ENCODE assay signal across 11 cellular contexts in genomic region chr10:7192831-7193348, GRCh38.
DNase-seq lines count a peak whose midpoint lies in the region; ATAC-seq lines count a peak whose summit lies in the region.
"Had no signal": no experiment of that assay in that cellular context is flagged by ENCODE, and none has a peak within 500 bp of the region (broad histone marks: within the 10 kb centered on the region; RNA-seq: fewer than 3 reads in every experiment).

No MANE protein-coding gene starts in this region.

- peaks cover 0 to 28% (median 18%) of the 10 kb centered on the region in 11 experiments; a peak in 15 of 22 replicates for H3K9me3 ChIP-seq in BLaER1 treated with 17β-estradiol and CSF1 and Interleukin-3, amounts not matched to agents 10 nM and 100 nM (replicated peaks in 1 of 11)
- no peaks in the 10 kb centered on the region for H3K9me3 ChIP-seq in T-helper 17 cell (ENCODE audit: control insufficient read depth, low read length, poor library complexity, severe bottlenecking)

- no peaks in the 10 kb centered on the region for H3K27me3 Mint-ChIP-seq in T-helper 17 cell
- no peaks in the 10 kb centered on the region for H3K27me3 Mint-ChIP-seq in activated T-helper 17 cell treated with anti-CD3 and anti-CD28 coated beads, Interleukin-2, amount 50 U/mL, for 72 hours

- peaks cover 11 to 46% (median 13%) of the 10 kb centered on the region in 10 experiments; a peak in 19 of 20 replicates for H3K4me1 ChIP-seq in BLaER1 treated with 17β-estradiol and CSF1 and Interleukin-3, amounts not matched to agents 10 nM and 100 nM

- no peak overlapping the region for H3K4me3 ChIP-seq in BLaER1 treated with 17β-estradiol and CSF1 and Interleukin-3, amounts not matched to agents 10 nM and 100 nM

- no peaks in the 10 kb centered on the region for H3K27me3 ChIP-seq in BLaER1 treated with 17β-estradiol and CSF1 and Interleukin-3, amounts not matched to agents 10 nM and 100 nM

- H3K9me3 Mint-ChIP-seq in activated T-helper 17 cell treated with anti-CD3 and anti-CD28 coated beads, Interleukin-2, amount 50 U/mL, for 72 hours = no peaks in the 10 kb centered on the region

- peak overlapping the region; percentile 80 for H3K4me3 Mint-ChIP-seq in T-helper 17 cell
- peak overlapping the region; percentile 66 for H3K4me3 Mint-ChIP-seq in activated T-helper 17 cell treated with anti-CD3 and anti-CD28 coated beads, Interleukin-2, amount 50 U/mL, for 72 hours

- H3K27ac Mint-ChIP-seq in T-helper 17 cell = peak overlapping the region; percentile 90
- peak overlapping the region; percentile 73 for H3K27ac Mint-ChIP-seq in activated T-helper 17 cell treated with anti-CD3 and anti-CD28 coated beads, Interleukin-2, amount 50 U/mL, for 72 hours

- H3K4me2 ChIP-seq in BLaER1 treated with 17β-estradiol and CSF1 and Interleukin-3, amounts not matched to agents 10 nM and 100 nM = peak overlapping the region in 6 of 11 experiments; percentile 4 to 87 (median 54); a peak in 11 of 22 replicates

- peaks cover 36 to 100% (median 100%) of the 10 kb centered on the region in 11 experiments for H3K36me3 ChIP-seq in BLaER1 treated with 17β-estradiol and CSF1 and Interleukin-3, amounts not matched to agents 10 nM and 100 nM

- DNase-seq in T-helper 17 cell (peak; percentile 29 to 55 (median 36)), NCI-H1417 treated with DMSO at 0.1 percent for 48 hours (lab: John Stamatoyannopoulos, UW) (no peak), NCI-H146 (lab: John Stamatoyannopoulos, UW) (no peak)
- DNase-seq in stimulated activated CD4-positive, alpha-beta T cell treated with anti-CD3 and anti-CD28 coated beads, Interleukin-15, amount 100 ng/mL, for 48 hours (ENCODE audit: low read depth in 2 of 2) = peak; percentile 33 to 53
- DNase-seq: amniotic stem cell, NCI-H187, RPMI8226 had no signal

- ATAC-seq in T-helper 17 cell (peak; percentile 97), GM21825 (IDR thresholded peaks at IDR 0.05; ENCODE audit: unreplicated experiment) (no peak), HG03469 (IDR thresholded peaks at IDR 0.05; ENCODE audit: unreplicated experiment) (no peak)
- peak; percentile 82 for ATAC-seq in activated T-helper 17 cell treated with anti-CD3 and anti-CD28 coated beads, Interleukin-2, amount 50 U/mL, for 72 hours (replicated peaks)

- peak overlapping the region in 1 of 11 experiments; percentile 9; a peak in 1 of 22 replicates for H3K27ac ChIP-seq in BLaER1 treated with 17β-estradiol and CSF1 and Interleukin-3, amounts not matched to agents 10 nM and 100 nM

- H4K20me1 ChIP-seq in BLaER1 treated with 17β-estradiol and CSF1 and Interleukin-3, amounts not matched to agents 10 nM and 100 nM = peaks cover 0 to 12% (median 0%) of the 10 kb centered on the region in 11 experiments; a peak in 1 of 22 replicates

- H3K4me1 Mint-ChIP-seq in T-helper 17 cell = peaks cover 46% of the 10 kb centered on the region
- peaks cover 46% of the 10 kb centered on the region for H3K4me1 Mint-ChIP-seq in activated T-helper 17 cell treated with anti-CD3 and anti-CD28 coated beads, Interleukin-2, amount 50 U/mL, for 72 hours

- H3K36me3 Mint-ChIP-seq in T-helper 17 cell (ENCODE audit: low read depth) = peaks cover 4% of the 10 kb centered on the region
- peaks cover 67% of the 10 kb centered on the region for H3K36me3 Mint-ChIP-seq in activated T-helper 17 cell treated with anti-CD3 and anti-CD28 coated beads, Interleukin-2, amount 50 U/mL, for 72 hours (ENCODE audit: low read depth)

- H3K9ac ChIP-seq in BLaER1 treated with 17β-estradiol and CSF1 and Interleukin-3, amounts not matched to agents 10 nM and 100 nM = peak overlapping the region in 1 of 11 experiments; percentile 8; a peak in 2 of 22 replicates

Comparison
In these comparisons a context has a peak if more than half of its experiments do, and no peak if none do; other contexts are left out.
1. ATAC-seq: peak in T-helper 17 cell (single experiment) and activated T-helper 17 cell treated with anti-CD3 and anti-CD28 coated beads, Interleukin-2, amount 50 U/mL, for 72 hours (single experiment); none in GM21825 (single experiment) and HG03469 (single experiment).
2. DNase-seq: peak in T-helper 17 cell (3 of 3) and stimulated activated CD4-positive, alpha-beta T cell treated with anti-CD3 and anti-CD28 coated beads, Interleukin-15, amount 100 ng/mL, for 48 hours (2 of 2); none in NCI-H1417 treated with DMSO at 0.1 percent for 48 hours (single experiment) and NCI-H146 (single experiment).